ENCODE assay signal across 8 cellular contexts in the genomic region with DNA sequence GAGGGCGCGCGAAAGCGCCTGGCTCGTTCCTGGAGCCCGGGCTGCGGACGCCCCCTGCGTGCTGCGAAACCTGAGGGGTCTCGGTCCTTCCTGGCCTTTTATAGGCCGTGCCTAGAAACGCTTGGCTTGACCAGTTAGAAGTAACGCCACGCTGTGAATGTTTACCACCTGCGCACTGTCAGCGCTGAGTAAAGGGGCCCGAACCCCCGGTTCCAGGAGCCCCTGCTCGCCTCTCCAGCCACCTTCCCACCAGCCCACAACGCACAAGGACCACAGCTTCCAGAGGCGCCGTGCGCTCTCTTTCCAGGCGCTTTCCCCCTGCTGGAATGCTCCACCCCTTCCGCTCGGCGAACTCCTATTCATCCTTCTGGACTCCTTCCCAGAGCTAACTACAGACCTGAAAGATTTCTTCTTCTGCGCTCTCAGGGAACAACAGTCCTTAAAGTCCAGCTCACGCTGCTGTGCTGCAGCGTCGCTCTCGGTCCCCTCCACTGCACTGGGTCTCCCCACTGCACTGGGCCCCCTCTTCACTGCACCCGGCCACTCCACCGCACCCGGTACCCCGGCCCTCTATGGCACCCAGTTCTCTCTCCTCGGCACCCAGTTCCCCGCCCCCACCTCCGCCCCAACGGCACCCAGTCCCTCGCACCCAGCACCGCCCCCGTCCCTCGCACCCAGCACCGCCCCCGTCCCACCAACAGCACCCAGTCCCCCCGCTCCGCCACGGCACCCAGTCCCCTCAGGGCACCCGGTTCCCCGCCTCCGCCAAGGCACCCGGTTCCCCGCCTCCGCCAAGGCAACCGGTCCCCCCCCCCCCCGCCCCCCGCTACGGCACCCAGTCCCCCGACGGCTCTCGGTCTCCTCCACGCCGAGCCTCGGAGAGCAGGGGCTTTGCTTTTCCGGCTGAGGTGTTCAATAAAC.
DNase-seq lines count a peak whose midpoint lies in the region; ATAC-seq and TF ChIP-seq lines count a peak whose summit lies in the region.

No MANE protein-coding gene starts in this region.

- peak overlapping the region; percentile 33 for H2AK9ac ChIP-seq in IMR-90 (replicated peaks; ENCODE audit: low read depth, low read length, poor library complexity)

- H3K27ac ChIP-seq in IMR-90 (ENCODE audit: insufficient read depth, low read length) (no peak overlapping the region), skin epidermis (no peak overlapping the region)

- 0 out of 2 replicates have a peak, but pooled peaks cover 2% of the 10 kb centered on the region for H3K27me3 ChIP-seq in IMR-90 (ENCODE audit: control insufficient read depth, insufficient read depth, low read length)

- H3K14ac ChIP-seq in IMR-90 (replicated peaks; ENCODE audit: low read depth, low read length) = no peak overlapping the region

- CTCF ChIA-PET in IMR-90 (lab: Yijun Ruan, JAX) = interaction anchor here (0.7 to 1.3 kb wide), 7 partner anchors 10 to 176 kb away, joined by 3 to 4 read pairs (median 3); no protein-coding TSS in a partner anchor

- no peaks in the 10 kb centered on the region for H3K79me1 ChIP-seq in IMR-90 (ENCODE audit: low read depth in 1 of 2, low read length in 2 of 2)

- H4K20me1 ChIP-seq in IMR-90 (ENCODE audit: insufficient read depth, low read length) = no peaks in the 10 kb centered on the region

- peak overlapping the region; percentile 97 for H2AFZ ChIP-seq in IMR-90 (replicated peaks; ENCODE audit: low read length, poor library complexity)

- BruUV-seq in IMR-90 (replicated peaks; lab: Mats Ljungman, UMichigan) = no TSS peak

- no peak overlapping the region for H2AK5ac ChIP-seq in IMR-90 (ENCODE audit: low read depth, low read length)

- TF ChIP-seq POLR2A in IMR-90 (IDR thresholded peaks at IDR 0.05; ENCODE audit: low read depth, low read length) = no peak

- no peaks in the 10 kb centered on the region for H3K9me1 ChIP-seq in IMR-90 (ENCODE audit: insufficient read depth, low read length)

- no peaks in the 10 kb centered on the region for H3K9me3 ChIP-seq in IMR-90 (ENCODE audit: control insufficient read depth, insufficient read depth, low read length)

- H4K91ac ChIP-seq in IMR-90 (ENCODE audit: insufficient read depth, low read depth, low read length) = no peak overlapping the region

- no peaks in the 10 kb centered on the region for H3K36me3 Mint-ChIP-seq in activated naive CD8-positive, alpha-beta T cell

- no peak overlapping the region; the same call in none of the 2 replicates for H3K4ac ChIP-seq in IMR-90 (ENCODE audit: low read depth, low read length)

- peak overlapping the region; percentile 40; the same call in 1 of the 2 replicates for H3K18ac ChIP-seq in IMR-90 (ENCODE audit: low read depth, low read length)

- WGBS in IMR-90 (ENCODE audit: extremely low coverage in 2 of 2, insufficient read length in 1 of 2), 2 experiments = 22% methylated on average over 18 of the region's 67 CpGs; no CpG with 5 or more reads in 1 of the 2 experiments

- no peaks in the 10 kb centered on the region for H3K4me1 ChIP-seq in IMR-90 (ENCODE audit: control insufficient read depth, insufficient read depth, low read length)

- peak overlapping the region; percentile 71 for H3K4me2 ChIP-seq in IMR-90 (ENCODE audit: low read depth, low read length)

- peaks cover 10% of the 10 kb centered on the region for H3K4me1 Mint-ChIP-seq in activated naive CD8-positive, alpha-beta T cell (ENCODE audit: low read depth)

- H3K27ac Mint-ChIP-seq in activated naive CD8-positive, alpha-beta T cell = no peak overlapping the region

- in situ Hi-C loops in IMR-90 (cut with MboI; ENCODE audit: low sequenced_read_pairs) = no loop called here

- H3K56ac ChIP-seq in IMR-90 (ENCODE audit: extremely low read depth, insufficient read depth, low read length) = no peak overlapping the region; the same call in 1 of the 2 replicates

- H3K4me3 ChIP-seq in IMR-90 (ENCODE audit: insufficient read depth, low read depth, low read length) (peak overlapping the region; percentile 43), iPS-11a (ENCODE audit: low read depth, low read length) (peak overlapping the region; percentile 65), skin epidermis (peak overlapping the region; percentile 38 to 58 (median 42))

- no peak overlapping the region for H2BK5ac ChIP-seq in IMR-90 (ENCODE audit: low read depth, low read length, poor library complexity, severe bottlenecking)

- H2BK120ac ChIP-seq in IMR-90 (ENCODE audit: low read depth, low read length) = peak overlapping the region; percentile 1; the same call in 1 of the 2 replicates

- H3K9ac ChIP-seq in IMR-90 (ENCODE audit: low read depth, low read length) = peak overlapping the region; percentile 72

- POLR2A ChIA-PET in IMR-90 (lab: Charles Lee; ENCODE audit: unreplicated experiment) = no interaction called here

- no peak overlapping the region for H2BK20ac ChIP-seq in IMR-90 (ENCODE audit: low read depth, low read length)

- dilution Hi-C loops in IMR-90 (cut with HindIII; ENCODE audit: low sequenced_read_pairs, unreplicated experiment) = no loop called here

- H4K5ac ChIP-seq in IMR-90 (ENCODE audit: low read depth, low read length) = no peak overlapping the region

- H4K8ac ChIP-seq in IMR-90 (ENCODE audit: low read depth in 2 of 2, low read length in 2 of 2) = peak overlapping the region; percentile 38 to 81; a peak in 3 of 4 replicates

- H2BK15ac ChIP-seq in IMR-90 (ENCODE audit: low read depth, low read length) = 0 out of 3 replicates have a peak overlapping the region, but pooled peaks have one; percentile 51

- TF ChIP-seq RAD21 in IMR-90 (IDR thresholded peaks at IDR 0.05; ENCODE audit: low read length) = no peak

- no peaks in the 10 kb centered on the region for H3K9me3 Mint-ChIP-seq in activated naive CD8-positive, alpha-beta T cell (ENCODE audit: low read depth)

- DNase-seq in AG20443 (ENCODE audit: low spot score) (peak; percentile 27), IMR-90 (peak; percentile 37), epidermal melanocyte (ENCODE audit: insufficient read length, low spot score) (no peak)

- intact Hi-C loops in IMR-90 (cut with micrococcal nuclease) = loop anchor here (1.0 to 10.0 kb wide), 4 partner anchors 64 to 1478 kb away; no protein-coding TSS in a partner anchor

- peaks cover 2% of the 10 kb centered on the region for H3K27me3 Mint-ChIP-seq in activated naive CD8-positive, alpha-beta T cell

- H3K36me3 ChIP-seq in IMR-90 (ENCODE audit: control insufficient read depth, insufficient read depth, low read length) = no peaks in the 10 kb centered on the region

- peak; percentile 49 for ATAC-seq in IMR-90 (ENCODE audit: low read depth)
- ATAC-seq in HG03135 (IDR thresholded peaks at IDR 0.05; ENCODE audit: unreplicated experiment) = no peak
- ATAC-seq in GM21360 (IDR thresholded peaks at IDR 0.05; ENCODE audit: unreplicated experiment) = no peak

- H3K4me3 Mint-ChIP-seq in activated naive CD8-positive, alpha-beta T cell = peak overlapping the region; percentile 90

- TF ChIP-seq CTCF in IMR-90 (conservative IDR thresholded peaks at IDR 0.05; ENCODE audit: low read depth, low read length) = no peak

- H3K23ac ChIP-seq in IMR-90 (ENCODE audit: low read depth, low read length) = peak overlapping the region; percentile 4

TF ChIP-seq in IMR-90, 13 proteins besides CTCF, POLR2A, EP300 and RAD21:
- TF ChIP-seq CHD1 (IDR thresholded peaks at IDR 0.05; ENCODE audit: low read depth, low read length) (no peak), USF2 (IDR thresholded peaks at IDR 0.05; ENCODE audit: low read depth, low read length) (no peak), MAZ (IDR thresholded peaks at IDR 0.05; ENCODE audit: borderline replicate concordance, low read depth, low read length) (no peak), BHLHE40 (IDR thresholded peaks at IDR 0.05; ENCODE audit: low read depth, low read length) (no peak), MAFK (IDR thresholded peaks at IDR 0.05; ENCODE audit: low read depth, low read length) (no peak), ELK1 (IDR thresholded peaks at IDR 0.05; ENCODE audit: borderline replicate concordance, low read depth, low read length) (no peak), RFX5 (IDR thresholded peaks at IDR 0.05; ENCODE audit: low read depth, low read length) (no peak)
